In genomic region chr5:9681706-9682105, GRCh38 we compare ENCODE assay signal across 1 cellular context.
TF ChIP-seq lines count a peak whose summit lies in the region.

No MANE protein-coding gene starts in this region.

TF ChIP-seq in SK-N-SH, 30 proteins besides CTCF, POLR2A, EP300 and RAD21 (continued from another document):
- TF ChIP-seq GABPA (IDR thresholded peaks at IDR 0.05; ENCODE audit: low read depth): no peak
- no peak for TF ChIP-seq NFIC (IDR thresholded peaks at IDR 0.05; ENCODE audit: borderline replicate concordance)
- no peak for TF ChIP-seq POLR2AphosphoS5 (IDR thresholded peaks at IDR 0.05; ENCODE audit: low read depth, low read length)
- TF ChIP-seq EZH2phosphoT487 (IDR thresholded peaks at IDR 0.05; ENCODE audit: borderline replicate concordance, low read depth): no peak
- no peak for TF ChIP-seq GATA2 (CRISPR knock-in tag; IDR thresholded peaks at IDR 0.05)
- TF ChIP-seq CHD2 (IDR thresholded peaks at IDR 0.05; ENCODE audit: low read length, partially characterized antibody): no peak
